In the genomic region with DNA sequence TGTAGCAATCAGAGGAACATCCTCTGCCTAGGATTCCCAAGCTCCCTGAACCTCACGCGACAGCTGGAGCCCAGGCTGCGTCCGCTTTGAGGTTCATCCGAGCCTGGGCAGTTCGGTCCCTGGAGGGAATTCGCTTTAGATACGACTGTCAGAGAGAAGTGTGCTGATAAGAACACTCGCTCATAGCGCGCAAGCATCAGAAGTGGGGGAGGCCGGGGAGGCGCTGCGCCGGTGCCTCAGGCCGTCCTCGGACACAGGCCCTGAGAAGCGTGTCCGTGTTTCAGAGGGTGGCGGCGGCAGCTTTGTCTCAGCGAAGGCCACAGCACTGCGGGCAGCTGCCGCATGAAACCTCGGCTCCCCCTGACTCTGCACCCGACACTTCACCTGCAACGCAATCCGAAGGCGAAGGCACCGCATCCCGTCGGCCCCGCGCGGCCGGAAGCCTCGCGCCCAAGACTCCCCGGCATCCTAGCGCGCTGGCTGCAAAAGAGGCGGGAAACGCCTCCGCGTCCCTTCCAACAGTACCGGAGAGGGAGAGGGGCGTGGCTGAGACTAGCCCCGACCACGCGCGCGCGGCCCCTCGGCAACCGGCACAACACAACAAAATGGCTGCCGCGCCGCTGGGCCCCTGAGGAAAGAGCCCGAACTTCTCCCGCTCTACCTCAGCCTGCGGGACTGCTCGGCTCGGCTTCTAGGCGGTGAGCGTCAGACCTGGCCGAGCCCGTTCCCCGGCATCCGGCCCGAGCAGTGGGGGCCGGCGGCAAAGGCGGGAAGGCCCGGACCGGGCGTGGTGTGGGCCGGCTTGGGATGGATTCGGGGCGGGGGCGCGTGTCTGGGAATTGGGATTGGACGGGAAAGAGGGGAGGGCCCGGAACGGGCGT, we compare ENCODE assay signal across 8 cellular contexts. TPM values are rescaled to one million over a fixed set of nuclear protein-coding genes. Genes with fewer than 3 reads are reported as not detected.
DNase-seq lines count a peak whose midpoint lies in the region; ATAC-seq, FAIRE-seq and TF ChIP-seq lines count a peak whose summit lies in the region.

A gene with protein sequence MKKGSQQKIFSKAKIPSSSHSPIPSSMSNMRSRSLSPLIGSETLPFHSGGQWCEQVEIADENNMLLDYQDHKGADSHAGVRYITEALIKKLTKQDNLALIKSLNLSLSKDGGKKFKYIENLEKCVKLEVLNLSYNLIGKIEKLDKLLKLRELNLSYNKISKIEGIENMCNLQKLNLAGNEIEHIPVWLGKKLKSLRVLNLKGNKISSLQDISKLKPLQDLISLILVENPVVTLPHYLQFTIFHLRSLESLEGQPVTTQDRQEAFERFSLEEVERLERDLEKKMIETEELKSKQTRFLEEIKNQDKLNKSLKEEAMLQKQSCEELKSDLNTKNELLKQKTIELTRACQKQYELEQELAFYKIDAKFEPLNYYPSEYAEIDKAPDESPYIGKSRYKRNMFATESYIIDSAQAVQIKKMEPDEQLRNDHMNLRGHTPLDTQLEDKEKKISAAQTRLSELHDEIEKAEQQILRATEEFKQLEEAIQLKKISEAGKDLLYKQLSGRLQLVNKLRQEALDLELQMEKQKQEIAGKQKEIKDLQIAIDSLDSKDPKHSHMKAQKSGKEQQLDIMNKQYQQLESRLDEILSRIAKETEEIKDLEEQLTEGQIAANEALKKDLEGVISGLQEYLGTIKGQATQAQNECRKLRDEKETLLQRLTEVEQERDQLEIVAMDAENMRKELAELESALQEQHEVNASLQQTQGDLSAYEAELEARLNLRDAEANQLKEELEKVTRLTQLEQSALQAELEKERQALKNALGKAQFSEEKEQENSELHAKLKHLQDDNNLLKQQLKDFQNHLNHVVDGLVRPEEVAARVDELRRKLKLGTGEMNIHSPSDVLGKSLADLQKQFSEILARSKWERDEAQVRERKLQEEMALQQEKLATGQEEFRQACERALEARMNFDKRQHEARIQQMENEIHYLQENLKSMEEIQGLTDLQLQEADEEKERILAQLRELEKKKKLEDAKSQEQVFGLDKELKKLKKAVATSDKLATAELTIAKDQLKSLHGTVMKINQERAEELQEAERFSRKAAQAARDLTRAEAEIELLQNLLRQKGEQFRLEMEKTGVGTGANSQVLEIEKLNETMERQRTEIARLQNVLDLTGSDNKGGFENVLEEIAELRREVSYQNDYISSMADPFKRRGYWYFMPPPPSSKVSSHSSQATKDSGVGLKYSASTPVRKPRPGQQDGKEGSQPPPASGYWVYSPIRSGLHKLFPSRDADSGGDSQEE (N-terminal part only) (plus strand): TSS at position 586 of the 881 bp plus-strand sequence. CDS start 13,372 bp downstream, outside the sequence.

- peak; percentile 62 for DNase-seq in GM12892 (ENCODE audit: insufficient read length)
- peak; percentile 89 for DNase-seq in NCI-H146 (lab: John Stamatoyannopoulos, UW)
- peak; percentile 77 for DNase-seq in T follicular helper cell (ENCODE audit: low read depth)
- DNase-seq in activated naive CD8-positive, alpha-beta T cell treated with anti-CD3 and anti-CD28 coated beads, Interleukin-2, amount 50 U/mL, for 24 hours = peak; percentile 94
- peak; percentile 93 to 94 for DNase-seq in cardiac muscle cell (ENCODE audit: low read depth in 1 of 2, low spot score in 1 of 2)
- DNase-seq in pons (ENCODE audit: low spot score) = peak; percentile 74
- peak; percentile 90 to 91 for DNase-seq in tibial nerve (ENCODE audit: low spot score in 2 of 2)

- H3K36me3 Mint-ChIP-seq in activated naive CD8-positive, alpha-beta T cell treated with anti-CD3 and anti-CD28 coated beads, Interleukin-2, amount 50 U/mL, for 24 hours (ENCODE audit: low read depth) = peaks cover 10% of the 10 kb centered on the region

- TF ChIP-seq CTCF in cardiac muscle cell (IDR thresholded peaks at IDR 0.05; ENCODE audit: low read depth, low read length) (no peak), tibial nerve (IDR thresholded peaks at IDR 0.05) (peak in 2 of 5 experiments; percentile 40 to 50)

- peak; percentile 85 for FAIRE-seq in GM12892 (lab: Jason Lieb, UNC)

- peak; percentile 43 to 97 for TF ChIP-seq EP300 in tibial nerve (IDR thresholded peaks at IDR 0.05)

- H3K36me3 ChIP-seq in cardiac muscle cell (no peaks in the 10 kb centered on the region), tibial nerve (no peaks in the 10 kb centered on the region)

- peak; percentile 63 for ATAC-seq in HG02852 (IDR thresholded peaks at IDR 0.05; ENCODE audit: unreplicated experiment)
- ATAC-seq in activated naive CD8-positive, alpha-beta T cell treated with anti-CD3 and anti-CD28 coated beads, Interleukin-2, amount 50 U/mL, for 24 hours = peak; percentile 92

- H3K4me3 ChIP-seq in cardiac muscle cell = peak within 1 kb of the TSS; percentile 59
- H3K4me3 ChIP-seq in tibial nerve = peak within 1 kb of the TSS; percentile 58 to 83 (median 68)

- H3K27ac ChIP-seq in cardiac muscle cell (peak within 1 kb of the TSS; percentile 81), tibial nerve (peak within 1 kb of the TSS; percentile 85 to 92 (median 90))

- H3K27ac Mint-ChIP-seq in activated naive CD8-positive, alpha-beta T cell treated with anti-CD3 and anti-CD28 coated beads, Interleukin-2, amount 50 U/mL, for 24 hours = peak within 1 kb of the TSS; percentile 97

- H3K9me3 ChIP-seq in cardiac muscle cell (ENCODE audit: low read depth) (no peaks in the 10 kb centered on the region), tibial nerve (no peaks in the 10 kb centered on the region)

- H3K4me1 Mint-ChIP-seq in activated naive CD8-positive, alpha-beta T cell treated with anti-CD3 and anti-CD28 coated beads, Interleukin-2, amount 50 U/mL, for 24 hours = peaks cover 58% of the 10 kb centered on the region

- peaks cover 11% of the 10 kb centered on the region for H3K27me3 ChIP-seq in cardiac muscle cell
- no peaks in the 10 kb centered on the region for H3K27me3 ChIP-seq in tibial nerve

- H3K4me1 ChIP-seq in cardiac muscle cell (ENCODE audit: low read depth) (no peaks in the 10 kb centered on the region), tibial nerve (peaks cover 0 to 45% (median 23%) of the 10 kb centered on the region in 4 donors)

- peak within 1 kb of the TSS; percentile 100 for H3K4me3 Mint-ChIP-seq in activated naive CD8-positive, alpha-beta T cell treated with anti-CD3 and anti-CD28 coated beads, Interleukin-2, amount 50 U/mL, for 24 hours

- 0 to 1% methylated on average over 25 to 48 of the region's 85 CpGs for WGBS in tibial nerve, 2 donors

- peak; percentile 94 for TF ChIP-seq POLR2A in GM12892 (IDR thresholded peaks at IDR 0.05; ENCODE audit: low read depth, low read length)
- peak; percentile 40 to 89 for TF ChIP-seq POLR2A in tibial nerve (IDR thresholded peaks at IDR 0.05)

- peaks cover 3% of the 10 kb centered on the region for H3K9me3 Mint-ChIP-seq in activated naive CD8-positive, alpha-beta T cell treated with anti-CD3 and anti-CD28 coated beads, Interleukin-2, amount 50 U/mL, for 24 hours

- H3K27me3 Mint-ChIP-seq in activated naive CD8-positive, alpha-beta T cell treated with anti-CD3 and anti-CD28 coated beads, Interleukin-2, amount 50 U/mL, for 24 hours = no peaks in the 10 kb centered on the region

RNA-seq across cellular contexts. Expression of the gene that starts here (rescaled TPM):
- 35.5 TPM for polyA plus RNA-seq in GM12892 (2012; ENCODE audit: missing spikeins)
- total RNA-seq in cardiac muscle cell (5.2 and 24.6 TPM in 2 replicates), tibial nerve (10 to 100 TPM; 23.4 to 32.7 (median 31.0) TPM)
- polyA plus RNA-seq in cardiac muscle cell = 6.3 and 21.6 TPM in 2 replicates

Comparison
In these comparisons a context has a peak if more than half of its experiments do, and no peak if none do; other contexts are left out.
1. Peak in every context shown above with its lines: DNase-seq, ATAC-seq, H3K4me3 ChIP-seq and H3K27ac ChIP-seq.